8 cellular contexts compared by ENCODE assay signal in the genomic region with DNA sequence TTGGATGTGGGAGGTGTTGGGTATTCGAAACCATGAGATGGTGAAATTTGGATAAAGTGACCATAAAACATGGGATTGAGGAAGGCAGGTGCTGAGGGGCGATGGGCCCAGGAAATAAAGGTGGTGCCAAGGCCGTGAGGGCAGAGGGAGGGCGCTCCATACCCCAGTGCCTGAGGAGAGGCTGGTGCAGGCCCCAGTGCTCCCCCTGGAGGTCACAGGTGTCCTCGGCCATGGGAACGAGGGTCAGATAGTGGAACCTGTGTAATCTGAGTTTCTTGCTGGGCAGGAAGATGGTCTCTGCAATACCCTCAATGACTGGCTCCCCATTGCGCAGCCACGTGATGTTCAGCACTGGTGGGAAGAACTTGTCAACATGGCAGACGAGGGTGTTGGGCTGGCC. TPM values are rescaled to one million over a fixed set of nuclear protein-coding genes. Genes with fewer than 3 reads are reported as not detected.
DNase-seq lines count a peak whose midpoint lies in the region; ATAC-seq and TF ChIP-seq lines count a peak whose summit lies in the region.

No MANE protein-coding gene starts in this region.

- H3K27ac Mint-ChIP-seq in activated B cell treated with CpG ODN at 0.5 μM for 24 hours, result peak overlapping the region; percentile 79
- H3K27ac Mint-ChIP-seq in mesothelial cell of epicardium, result no peak overlapping the region

- ATAC-seq in activated B cell treated with CpG ODN at 0.5 μM for 24 hours (ENCODE audit: low read depth), result peak; percentile 75
- ATAC-seq in GM21360 (IDR thresholded peaks at IDR 0.05; ENCODE audit: unreplicated experiment), result no peak
- ATAC-seq in HG03565 (IDR thresholded peaks at IDR 0.05; ENCODE audit: unreplicated experiment), result no peak

- no peak for TF ChIP-seq CTCF in HEK293 (tag by site-specific recombination; IDR thresholded peaks at IDR 0.05)
- TF ChIP-seq CTCF in activated B cell treated with CpG ODN at 0.5 μM for 24 hours (IDR thresholded peaks at IDR 0.05), result no peak
- peak; percentile 43 for TF ChIP-seq CTCF in colonic mucosa (IDR thresholded peaks at IDR 0.05)
- peak; percentile 48 for TF ChIP-seq CTCF in osteoblast (IDR thresholded peaks at IDR 0.05; ENCODE audit: extremely low read depth, low read depth, low read length)
- no peak for TF ChIP-seq CTCF in mesothelial cell of epicardium (IDR thresholded peaks at IDR 0.05; ENCODE audit: unreplicated experiment)

- no peaks in the 10 kb centered on the region for H3K27me3 ChIP-seq in colonic mucosa
- peaks cover 22% of the 10 kb centered on the region for H3K27me3 ChIP-seq in osteoblast (ENCODE audit: insufficient read depth, low read length)

- peaks cover 47% of the 10 kb centered on the region for H3K4me1 Mint-ChIP-seq in activated B cell treated with CpG ODN at 0.5 μM for 24 hours
- peaks cover 1% of the 10 kb centered on the region for H3K4me1 Mint-ChIP-seq in mesothelial cell of epicardium

- H3K36me3 ChIP-seq in HEK293 (ENCODE audit: control insufficient read depth in 2 of 2, insufficient read depth in 1 of 2, low read length in 2 of 2), result peaks cover 0 to 5% of the 10 kb centered on the region in 2 experiments; a peak in 1 of 3 replicates
- H3K36me3 ChIP-seq in colonic mucosa, result no peaks in the 10 kb centered on the region
- no peaks in the 10 kb centered on the region for H3K36me3 ChIP-seq in osteoblast (ENCODE audit: insufficient read depth, low read length)

- H3K4me3 Mint-ChIP-seq in activated B cell treated with CpG ODN at 0.5 μM for 24 hours (no peak overlapping the region), mesothelial cell of epicardium (no peak overlapping the region)

- H3K4me3 ChIP-seq in HEK293 (ENCODE audit: low read depth, low read length) (no peak overlapping the region), colonic mucosa (no peak overlapping the region), osteoblast (ENCODE audit: insufficient read depth, low read length) (no peak overlapping the region)

- H3K9me3 ChIP-seq in HEK293 (ENCODE audit: control insufficient read depth, insufficient read depth, low read depth, low read length) (no peaks in the 10 kb centered on the region), colonic mucosa (no peaks in the 10 kb centered on the region), osteoblast (ENCODE audit: low read depth, low read length) (no peaks in the 10 kb centered on the region)

- intact Hi-C loops in activated B cell treated with CpG ODN at 0.5 μM for 24 hours (cut with micrococcal nuclease) (no loop called here), colonic mucosa (cut with DNase I) (no loop called here)

- H2AFZ ChIP-seq in osteoblast (ENCODE audit: low read length), result no peak overlapping the region

- H3K27ac ChIP-seq in HEK293 (ENCODE audit: extremely low read depth, low read depth, low read length) (no peak overlapping the region), colonic mucosa (no peak overlapping the region), osteoblast (ENCODE audit: low read depth, low read length) (no peak overlapping the region)

- H4K20me1 ChIP-seq in osteoblast (ENCODE audit: insufficient read depth, low read length), result no peaks in the 10 kb centered on the region

- no peak for DNase-seq in activated B cell treated with CpG ODN at 0.5 μM for 24 hours
- peak; percentile 34 for DNase-seq in colonic mucosa
- DNase-seq in osteoblast (ENCODE audit: insufficient read length, low spot score, missing footprints), result no peak
- no peak for DNase-seq in LoVo (ENCODE audit: low spot score)
- DNase-seq in mesothelial cell of epicardium (ENCODE audit: low spot score in 2 of 2, unreplicated experiment in 2 of 2), result no peak

- H3K36me3 Mint-ChIP-seq in activated B cell treated with CpG ODN at 0.5 μM for 24 hours (ENCODE audit: low read depth) (peaks cover 25% of the 10 kb centered on the region), mesothelial cell of epicardium (no peaks in the 10 kb centered on the region)

- POLR2A ChIA-PET in HEK293 (lab: Yijun Ruan, JAX), result no interaction called here
- POLR2A ChIA-PET in activated B cell treated with CpG ODN at 0.5 μM for 24 hours (lab: Charles Lee), result interaction anchor here (1.1 kb wide), 1 partner anchor 16 kb away, joined by 3 read pairs; a partner anchor contains a TSS

- peaks cover 5% of the 10 kb centered on the region; the same call in 1 of the 2 replicates for H3K4me1 ChIP-seq in HEK293 (ENCODE audit: control insufficient read depth, insufficient read depth, low read length)
- no peaks in the 10 kb centered on the region for H3K4me1 ChIP-seq in colonic mucosa
- H3K4me1 ChIP-seq in osteoblast (ENCODE audit: insufficient read depth, low read length), result no peaks in the 10 kb centered on the region

- no peak overlapping the region for H3K9ac ChIP-seq in colonic mucosa (ENCODE audit: low read depth in 2 of 2, low read length in 2 of 2)

- H3K9me3 Mint-ChIP-seq in activated B cell treated with CpG ODN at 0.5 μM for 24 hours, result no peaks in the 10 kb centered on the region
- H3K9me3 Mint-ChIP-seq in mesothelial cell of epicardium, result no peaks in the 10 kb centered on the region

- CTCF ChIA-PET in HEK293 (lab: Yijun Ruan, JAX) (interaction anchor here (1.1 kb wide), 1 partner anchor 15 kb away, joined by 5 read pairs; no protein-coding TSS in a partner anchor), activated B cell treated with CpG ODN at 0.5 μM for 24 hours (lab: Charles Lee) (no interaction called here)

- no peaks in the 10 kb centered on the region for H3K79me2 ChIP-seq in osteoblast (ENCODE audit: insufficient read depth, low read length)

- H3K27me3 Mint-ChIP-seq in activated B cell treated with CpG ODN at 0.5 μM for 24 hours, result no peaks in the 10 kb centered on the region
- peaks cover 23% of the 10 kb centered on the region for H3K27me3 Mint-ChIP-seq in mesothelial cell of epicardium (ENCODE audit: low read depth)

- no peak overlapping the region for H3K4me2 ChIP-seq in osteoblast (ENCODE audit: insufficient read depth, low read length)

TF ChIP-seq in HEK293, 187 proteins besides CTCF, POLR2A, EP300 and RAD21:
- TF ChIP-seq SCRT2 (tag by site-specific recombination; IDR thresholded peaks at IDR 0.05), result no peak
- TF ChIP-seq, protein P1, sequence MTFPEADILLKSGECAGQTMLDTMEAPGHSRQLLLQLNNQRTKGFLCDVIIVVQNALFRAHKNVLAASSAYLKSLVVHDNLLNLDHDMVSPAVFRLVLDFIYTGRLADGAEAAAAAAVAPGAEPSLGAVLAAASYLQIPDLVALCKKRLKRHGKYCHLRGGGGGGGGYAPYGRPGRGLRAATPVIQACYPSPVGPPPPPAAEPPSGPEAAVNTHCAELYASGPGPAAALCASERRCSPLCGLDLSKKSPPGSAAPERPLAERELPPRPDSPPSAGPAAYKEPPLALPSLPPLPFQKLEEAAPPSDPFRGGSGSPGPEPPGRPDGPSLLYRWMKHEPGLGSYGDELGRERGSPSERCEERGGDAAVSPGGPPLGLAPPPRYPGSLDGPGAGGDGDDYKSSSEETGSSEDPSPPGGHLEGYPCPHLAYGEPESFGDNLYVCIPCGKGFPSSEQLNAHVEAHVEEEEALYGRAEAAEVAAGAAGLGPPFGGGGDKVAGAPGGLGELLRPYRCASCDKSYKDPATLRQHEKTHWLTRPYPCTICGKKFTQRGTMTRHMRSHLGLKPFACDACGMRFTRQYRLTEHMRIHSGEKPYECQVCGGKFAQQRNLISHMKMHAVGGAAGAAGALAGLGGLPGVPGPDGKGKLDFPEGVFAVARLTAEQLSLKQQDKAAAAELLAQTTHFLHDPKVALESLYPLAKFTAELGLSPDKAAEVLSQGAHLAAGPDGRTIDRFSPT (tag by site-specific recombination; IDR thresholded peaks at IDR 0.05), result 0 out of 2 replicates have a peak, but pooled peaks have one; percentile 22

RNA-seq across cellular contexts. Expression of a gene that starts 16.2 kb away (rescaled TPM):
- 853 and 854 TPM in 2 replicates for total RNA-seq in activated B cell treated with CpG ODN at 0.5 μM for 24 hours
- total RNA-seq in colonic mucosa, result 10 to 100 TPM; 21.3 to 53.5 TPM
- 8.7 and 12.4 TPM in 2 replicates for total RNA-seq in osteoblast
- 12.0 to 12.7 TPM (median 12.0 TPM) in 3 replicates for total RNA-seq in mesothelial cell of epicardium

RNA-seq across cellular contexts. Expression of a gene that starts 18.5 kb away (rescaled TPM):
- total RNA-seq in activated B cell treated with CpG ODN at 0.5 μM for 24 hours (718 and 730 TPM in 2 replicates), colonic mucosa (10 to 100 TPM; 18.7 to 58.7 TPM), osteoblast (5.4 and 30.4 TPM in 2 replicates), mesothelial cell of epicardium (2.0 to 2.2 TPM (median 2.0 TPM) in 3 replicates)

Comparison
In these comparisons a context has a peak if more than half of its experiments do, and no peak if none do; other contexts are left out.
1. CTCF ChIP-seq: peak in colonic mucosa (single experiment) and osteoblast (single experiment); none in HEK293 (single experiment), activated B cell treated with CpG ODN at 0.5 μM for 24 hours (single experiment) and mesothelial cell of epicardium (single experiment).
2. RNA of a gene that starts 16.2 kb away (total RNA-seq): 853 to 854 TPM in activated B cell treated with CpG ODN at 0.5 μM for 24 hours; 21.3 to 53.5 TPM in colonic mucosa, 12.0 to 12.7 TPM in mesothelial cell of epicardium and 8.7 to 12.4 TPM in osteoblast; every median in the first group is over 10 times any median in the second.
3. RNA of a gene that starts 18.5 kb away (total RNA-seq): 718 to 730 TPM in activated B cell treated with CpG ODN at 0.5 μM for 24 hours; 18.7 to 58.7 TPM in colonic mucosa, 5.4 to 30.4 TPM in osteoblast and 2.0 to 2.2 TPM in mesothelial cell of epicardium; every median in the first group is over 10 times any median in the second.